8 cellular contexts compared by ENCODE assay signal in genomic region chr6:136643850-136644596, GRCh38.
DNase-seq lines count a peak whose midpoint lies in the region; ATAC-seq and TF ChIP-seq lines count a peak whose summit lies in the region.

No MANE protein-coding gene starts in this region.

- no peaks in the 10 kb centered on the region for H3K9me3 Mint-ChIP-seq in brain

- no peaks in the 10 kb centered on the region for H3K36me3 Mint-ChIP-seq in brain

- no CpG with 5 or more reads among the region's 5 CpGs for WGBS in iPS DF 6.9 (ENCODE audit: insufficient coverage, insufficient read length)

- DNase-seq in Daoy (ENCODE audit: low read depth) (peak; percentile 82), NCI-H2081 treated with DMSO at 0.1 percent for 48 hours (lab: John Stamatoyannopoulos, UW) (peak; percentile 23), UCSD-AML1 (lab: John Stamatoyannopoulos, UW; ENCODE audit: unreplicated experiment) (peak; percentile 74), iPS DF 6.9 (ENCODE audit: low read depth, low spot score) (peak; percentile 87)
- DNase-seq in stimulated activated CD4-positive, alpha-beta T cell treated with anti-CD3 and anti-CD28 coated beads, Interleukin-12 subunit alpha, Interleukin-12 subunit beta, amount 100 ng/mL, for 24 hours (ENCODE audit: low read depth in 2 of 2): peak; percentile 56 to 79

- H3K27ac Mint-ChIP-seq in brain: no peak overlapping the region

- H3K27ac ChIP-seq in iPS DF 6.9 (ENCODE audit: low read length): no peak overlapping the region

- peaks cover 2% of the 10 kb centered on the region for H3K27me3 Mint-ChIP-seq in brain

- H3K4me1 ChIP-seq in iPS DF 6.9 (ENCODE audit: control insufficient read depth, insufficient read depth, low read length): peaks cover 3% of the 10 kb centered on the region

- peak; percentile 35 for ATAC-seq in HG02610 (IDR thresholded peaks at IDR 0.05; ENCODE audit: unreplicated experiment)
- no peak for ATAC-seq in GM21528 (IDR thresholded peaks at IDR 0.05; ENCODE audit: low FRiP score, unreplicated experiment)

- H3K4me1 Mint-ChIP-seq in brain: no peaks in the 10 kb centered on the region

- H3K4me3 ChIP-seq in iPS DF 6.9 (ENCODE audit: low read length): no peak overlapping the region

- no peaks in the 10 kb centered on the region for H3K9me3 ChIP-seq in iPS DF 6.9 (ENCODE audit: control insufficient read depth, insufficient read depth, low read length)

- H3K27me3 ChIP-seq in iPS DF 6.9 (ENCODE audit: control insufficient read depth, insufficient read depth, low read length): no peaks in the 10 kb centered on the region

- H3K4me3 Mint-ChIP-seq in brain: no peak overlapping the region

- peak; percentile 80 to 82 for TF ChIP-seq CTCF in brain (conservative IDR thresholded peaks at IDR 0.05)

- no peaks in the 10 kb centered on the region for H3K36me3 ChIP-seq in iPS DF 6.9 (ENCODE audit: control insufficient read depth, insufficient read depth, low read length)

Comparison
In these comparisons a context has a peak if more than half of its experiments do, and no peak if none do; other contexts are left out.
1. DNase-seq: peak in every context shown above with its lines; median percentile 87 in iPS DF 6.9; 82 in Daoy; 74 in UCSD-AML1; 68 in stimulated activated CD4-positive, alpha-beta T cell treated with anti-CD3 and anti-CD28 coated beads, Interleukin-12 subunit alpha, Interleukin-12 subunit beta, amount 100 ng/mL, for 24 hours; 23 in NCI-H2081 treated with DMSO at 0.1 percent for 48 hours.